ENCODE assay signal across 8 cellular contexts in genomic region chr14:69260246-69260978, GRCh38. TPM values are rescaled to one million over a fixed set of nuclear protein-coding genes. Genes with fewer than 3 reads are reported as not detected.
DNase-seq lines count a peak whose midpoint lies in the region; ATAC-seq, FAIRE-seq and TF ChIP-seq lines count a peak whose summit lies in the region.

No MANE protein-coding gene starts in this region.

- TF ChIP-seq CTCF in CD8-positive, alpha-beta T cell (IDR thresholded peaks at IDR 0.05) = no peak
- TF ChIP-seq CTCF in bronchial epithelial cell (IDR thresholded peaks at IDR 0.05; ENCODE audit: insufficient read depth, low read length, severe bottlenecking) (no peak), right lobe of liver (IDR thresholded peaks at IDR 0.05) (no peak), transverse colon (IDR thresholded peaks at IDR 0.05) (no peak)

- H3K4me1 Mint-ChIP-seq in CD8-positive, alpha-beta T cell (ENCODE audit: low read depth) = peaks cover 4% of the 10 kb centered on the region

- no peak overlapping the region for H3K27ac ChIP-seq in CD8-positive, alpha-beta T cell (ENCODE audit: low read depth, low read length)
- no peak overlapping the region for H3K27ac ChIP-seq in right lobe of liver
- H3K27ac ChIP-seq in transverse colon = peak overlapping the region in 3 of 4 donors; percentile 4 to 26 (median 21)

- CTCF ChIA-PET in CD8-positive, alpha-beta T cell (lab: Charles Lee) = interaction anchor here (1.2 kb wide), 1 partner anchor 15 kb away, joined by 3 read pairs; no protein-coding TSS in a partner anchor

- H3K36me3 ChIP-seq in CD8-positive, alpha-beta T cell (ENCODE audit: insufficient read depth, low read length) = no peaks in the 10 kb centered on the region
- no peaks in the 10 kb centered on the region for H3K36me3 ChIP-seq in bronchial epithelial cell (ENCODE audit: control insufficient read depth, insufficient read depth, low read length)
- H3K36me3 ChIP-seq in right lobe of liver = no peaks in the 10 kb centered on the region
- no peaks in the 10 kb centered on the region for H3K36me3 ChIP-seq in transverse colon

- TF ChIP-seq EP300 in transverse colon (IDR thresholded peaks at IDR 0.05; ENCODE audit: low read depth) = no peak

- H3K27ac Mint-ChIP-seq in CD8-positive, alpha-beta T cell = no peak overlapping the region

- H3K9me3 Mint-ChIP-seq in CD8-positive, alpha-beta T cell = no peaks in the 10 kb centered on the region

- no peak for FAIRE-seq in bronchial epithelial cell (lab: Jason Lieb, UNC)

- peaks cover 48% of the 10 kb centered on the region for H3K27me3 Mint-ChIP-seq in CD8-positive, alpha-beta T cell (ENCODE audit: low read depth)

- no peaks in the 10 kb centered on the region for H3K36me3 Mint-ChIP-seq in CD8-positive, alpha-beta T cell

- peaks cover 3% of the 10 kb centered on the region for H3K4me1 ChIP-seq in CD8-positive, alpha-beta T cell (ENCODE audit: insufficient read depth, low read length)
- peaks cover 0 to 23% (median 0%) of the 10 kb centered on the region in 4 donors for H3K4me1 ChIP-seq in right lobe of liver
- peaks cover 6 to 32% (median 26%) of the 10 kb centered on the region in 4 donors for H3K4me1 ChIP-seq in transverse colon

- POLR2A ChIA-PET in CD8-positive, alpha-beta T cell (lab: Charles Lee) = no interaction called here

- WGBS in right lobe of liver (ENCODE audit: insufficient coverage, low coverage, low lambda C conversion rate, missing lambda C conversion rate) = 0% methylated on average over 14 of the region's 80 CpGs
- WGBS in transverse colon (ENCODE audit: low coverage in 1 of 2), 2 donors = 1% methylated on average over 48 of the region's 80 CpGs; no CpG with 5 or more reads in 1 of the 2 donors

- H3K27me3 ChIP-seq in CD8-positive, alpha-beta T cell (ENCODE audit: insufficient read depth, low read length) = peaks cover 15% of the 10 kb centered on the region
- H3K27me3 ChIP-seq in bronchial epithelial cell (ENCODE audit: control insufficient read depth, insufficient read depth, low read length) (peaks cover 32% of the 10 kb centered on the region), right lobe of liver (no peaks in the 10 kb centered on the region), transverse colon (peaks cover 76% of the 10 kb centered on the region)

- TF ChIP-seq POLR2A in right lobe of liver (IDR thresholded peaks at IDR 0.05) = no peak
- no peak for TF ChIP-seq POLR2A in transverse colon (IDR thresholded peaks at IDR 0.05)

- H3K9me3 ChIP-seq in CD8-positive, alpha-beta T cell (ENCODE audit: low read length) = no peaks in the 10 kb centered on the region
- H3K9me3 ChIP-seq in right lobe of liver (no peaks in the 10 kb centered on the region), transverse colon (no peaks in the 10 kb centered on the region)

- DNase-seq in CD8-positive, alpha-beta T cell = no peak
- peak; percentile 34 for DNase-seq in HuH-7.5 (ENCODE audit: low spot score)
- DNase-seq in bronchial epithelial cell (ENCODE audit: low read depth) = no peak
- DNase-seq in right lobe of liver = no peak
- DNase-seq in transverse colon = no peak
- DNase-seq in cortex of kidney (lab: John Stamatoyannopoulos, UW) = no peak

- in situ Hi-C loops in transverse colon (cut with MboI; ENCODE audit: low pct_ligation_motif_present in 1 of 4, low pct_unique_long_range_greater_than_20kb in 1 of 4, low sequenced_read_pairs in 3 of 4) = no loop called here

- peak overlapping the region; percentile 50 for H3K4me3 Mint-ChIP-seq in CD8-positive, alpha-beta T cell

- no peak for ATAC-seq in CD8-positive, alpha-beta T cell
- no peak for ATAC-seq in right lobe of liver
- ATAC-seq in HG03457 (IDR thresholded peaks at IDR 0.05; ENCODE audit: unreplicated experiment) = no peak
- ATAC-seq in HG02970 (IDR thresholded peaks at IDR 0.05; ENCODE audit: low FRiP score, unreplicated experiment) = no peak

- intact Hi-C loops in CD8-positive, alpha-beta T cell (cut with DNase I, micrococcal nuclease) = no loop called here
- intact Hi-C loops in right lobe of liver (cut with DNase I) = loop anchor here in 1 of 2 donors (10.0 kb wide), 1 partner anchor 204 kb away; no protein-coding TSS in a partner anchor
- intact Hi-C loops in transverse colon (cut with DNase I; ENCODE audit: low total_unique reads) = no loop called here

- H3K4me3 ChIP-seq in CD8-positive, alpha-beta T cell (ENCODE audit: low read depth, low read length) = peak overlapping the region; percentile 11
- H3K4me3 ChIP-seq in bronchial epithelial cell (ENCODE audit: low read depth, low read length) (peak overlapping the region; percentile 29), right lobe of liver (peak overlapping the region; percentile 30 to 57 (median 31)), transverse colon (peak overlapping the region; percentile 31 to 57 (median 46))

RNA-seq across cellular contexts. Expression of gene GALNT16, which starts 0.5 kb away (rescaled TPM):
- total RNA-seq in CD8-positive, alpha-beta T cell = under 1 TPM in 1 of 2 experiments, not detected in 1; 0.08 TPM
- total RNA-seq in bronchial epithelial cell (not detected in 2 replicates), right lobe of liver (1 to 10 TPM in 3 of 6 experiments, under 1 TPM in 3; 0.37 to 1.7 (median 0.94) TPM), transverse colon (10 to 100 TPM in 1 of 4 donors, 1 to 10 TPM in 3; 2.5 to 11.3 (median 2.8) TPM)

Comparison
In these comparisons a context has a peak if more than half of its experiments do, and no peak if none do; other contexts are left out.
1. H3K27ac ChIP-seq: peak in transverse colon (3 of 4); none in CD8-positive, alpha-beta T cell (single experiment) and right lobe of liver (0 of 3).
2. Peak in every context shown above with its lines, with median percentiles within 50 percentile points of each other: H3K4me3 ChIP-seq.